ENCODE assay signal across 35 cellular contexts in the genomic region with DNA sequence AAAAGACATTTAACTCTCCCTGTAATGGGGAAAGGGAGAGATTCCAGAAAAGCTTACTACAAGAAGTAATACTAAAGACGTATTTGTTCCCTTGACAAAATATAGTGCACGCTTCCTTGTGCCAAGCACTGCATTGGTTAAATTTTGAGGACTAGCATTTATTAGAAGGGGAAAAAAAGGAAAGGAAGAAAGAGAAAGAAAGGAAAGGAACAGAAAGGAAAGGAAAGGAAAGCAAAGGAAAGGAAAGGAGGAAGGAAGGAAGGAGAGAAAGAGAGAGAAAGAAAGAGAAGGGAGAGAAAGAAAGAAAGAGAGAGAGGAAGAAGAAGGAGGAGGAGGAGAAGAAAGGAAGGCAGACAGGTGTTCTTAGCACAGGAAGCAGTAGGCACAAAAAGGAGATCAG.
"Had no signal": no experiment of that assay in that cellular context is flagged by ENCODE, and none has a peak within 500 bp of the region (broad histone marks: within the 10 kb centered on the region; RNA-seq: fewer than 3 reads in every experiment).

No MANE protein-coding gene starts in this region.

- H3K36me3 ChIP-seq: MG63 had no signal

- DNase-seq: Karpas-422, Kasumi-1, MG63, MM.1S, MV-4-11, NCI-H1048, NCI-H1092, NCI-H1092 treated with DMSO at 0.1 percent for 48 hours, NCI-H1105, NCI-H1105 treated with DMSO at 0.1 percent for 48 hours, NCI-H1417, NCI-H1417 treated with DMSO at 0.1 percent for 48 hours, NCI-H1436, NCI-H1436 treated with DMSO at 0.1 percent for 48 hours, NCI-H146, NCI-H1694, NCI-H1694 treated with DMSO at 0.1 percent for 48 hours, NCI-H187, NCI-H187 treated with DMSO at 0.1 percent for 48 hours, NCI-H1930, NCI-H2029, NCI-H2029 treated with DMSO at 0.1 percent for 48 hours, NCI-H2081, NCI-H2081 treated with DMSO at 0.1 percent for 48 hours, NCI-H2107, NCI-H2171, NCI-H2171 treated with DMSO at 0.1 percent for 48 hours, NCI-H2227 treated with DMSO at 0.1 percent for 48 hours, NCI-H226, NCI-H345, NCI-H446, NCI-H446 treated with DMSO at 0.1 percent for 48 hours, NCI-H510A, NCI-H510A treated with DMSO at 0.1 percent for 48 hours, NCI-H524 had no signal

- H3K27me3 ChIP-seq: MG63 had no signal

- H3K4me3 ChIP-seq: MG63 had no signal
